Comparison of ENCODE assay signal across 8 cellular contexts in genomic region chr5:141958113-141958512, GRCh38. TPM values are rescaled to one million over a fixed set of nuclear protein-coding genes. Genes with fewer than 3 reads are reported as not detected.
DNase-seq lines count a peak whose midpoint lies in the region; ATAC-seq, FAIRE-seq and TF ChIP-seq lines count a peak whose summit lies in the region.

Gene PCDH12, minus strand, starts transcription at chr5:141958202. Its CDS starts 351 bp downstream, at chr5:141957851.

- H3K23ac ChIP-seq in H1 (ENCODE audit: insufficient read length): no peak within 1 kb of the TSS

- no peaks in the 10 kb centered on the region for H3K79me1 ChIP-seq in H1 (ENCODE audit: low read depth, low read length)

- no peak for ATAC-seq in GM21717 (IDR thresholded peaks at IDR 0.05; ENCODE audit: unreplicated experiment)

- H3K56ac ChIP-seq in H1 (replicated peaks; ENCODE audit: insufficient read length, low read depth, low read length): no peak within 1 kb of the TSS

- no peaks in the 10 kb centered on the region for H3K36me3 ChIP-seq in H1 (ENCODE audit: control insufficient read depth in 2 of 4, insufficient read depth in 4 of 4, low read length in 3 of 4)
- no peaks in the 10 kb centered on the region for H3K36me3 ChIP-seq in HAP-1 (replicated peaks)

- no peak within 1 kb of the TSS for H3K14ac ChIP-seq in H1 (ENCODE audit: insufficient read length)

- TF ChIP-seq POLR2A in H1 (IDR thresholded peaks at IDR 0.05; ENCODE audit: control extremely low read depth in 1 of 2, low read depth in 2 of 2, low read length in 2 of 2): no peak

- H4K5ac ChIP-seq in H1 (ENCODE audit: insufficient read length, low read depth, low read length): no peak within 1 kb of the TSS

- intact Hi-C loops in posterior vena cava (cut with DNase I): loop anchor here (5.0 kb wide), 2 partner anchors 76 to 81 kb away; partner anchors contain the start of gene PCDH1 (in 1 of the 2)

- H2AFZ ChIP-seq in H1 (ENCODE audit: low read length): no peak within 1 kb of the TSS

- no peak within 1 kb of the TSS for H2BK120ac ChIP-seq in H1 (replicated peaks; ENCODE audit: low read depth, low read length)

- H2BK12ac ChIP-seq in H1 (ENCODE audit: low read depth, low read length): peak within 1 kb of the TSS; percentile 94; the same call in 1 of the 2 replicates

- H2BK20ac ChIP-seq in H1 (ENCODE audit: low read length): 0 out of 2 replicates have a peak within 1 kb of the TSS, but pooled peaks have one; percentile 10

- H3K4me3 ChIP-seq in H1 (ENCODE audit: extremely low read depth in 1 of 4, insufficient read depth in 2 of 4, low read depth in 3 of 4, low read length in 4 of 4): no peak within 1 kb of the TSS
- H3K4me3 ChIP-seq in HAP-1: no peak within 1 kb of the TSS

- no peak for TF ChIP-seq RAD21 in H1 (IDR thresholded peaks at IDR 0.05 in 1 of 2, conservative IDR thresholded peaks at IDR 0.05 in 1 of 2; ENCODE audit: low read depth in 2 of 2, low read length in 2 of 2)

- FAIRE-seq in H1 (lab: Jason Lieb, UNC): no peak

- no peak for TF ChIP-seq CTCF in GM10248 (IDR thresholded peaks at IDR 0.05; ENCODE audit: control extremely low read depth, extremely low read depth, low read depth, missing control alignments)
- TF ChIP-seq CTCF in H1 (IDR thresholded peaks at IDR 0.05; ENCODE audit: control extremely low read depth in 1 of 3, insufficient read depth in 1 of 3, low read depth in 1 of 3, low read length in 3 of 3): no peak

- H3K9ac ChIP-seq in H1 (replicated peaks in 1 of 4; ENCODE audit: extremely low read depth in 1 of 4, low read depth in 3 of 4, low read length in 3 of 4): no peak within 1 kb of the TSS

- POLR2A ChIA-PET in GM10248 (lab: Yijun Ruan, JAX) (no interaction called here), H1 (lab: Charles Lee; ENCODE audit: partially characterized antibody) (interaction anchor here (0.6 to 9.2 kb wide), 4 partner anchors 14 to 61 kb away, joined by 3 to 121 read pairs (median 4); partner anchors contain the start of gene DELE1)

- H3K4me1 ChIP-seq in H1 (replicated peaks in 1 of 4; ENCODE audit: control insufficient read depth in 3 of 4, insufficient read depth in 4 of 4, low read length in 3 of 4) (peaks cover 2 to 9% (median 9%) of the 10 kb centered on the region in 4 experiments; a peak in 6 of 7 replicates), HAP-1 (no peaks in the 10 kb centered on the region; the same call in 1 of the 2 replicates)

- WGBS in H1 (ENCODE audit: extremely low coverage in 1 of 2, insufficient coverage in 1 of 2, insufficient read length in 1 of 2, insufficient replicate concordance in 2 of 2, low coverage in 1 of 2, low lambda C conversion rate in 2 of 2, missing lambda C conversion rate in 1 of 2), 2 experiments: 83% methylated on average over 7 of the region's 7 CpGs; no CpG with 5 or more reads in 1 of the 2 experiments

- no peaks in the 10 kb centered on the region for H3K79me2 ChIP-seq in H1 (ENCODE audit: control insufficient read depth in 1 of 2, insufficient read depth in 2 of 2, low read length in 2 of 2)

- no peak within 1 kb of the TSS; the same call in 1 of the 2 replicates for H4K8ac ChIP-seq in H1 (ENCODE audit: extremely low read depth, insufficient read depth, low read length)

- CTCF ChIA-PET in GM10248 (lab: Yijun Ruan, JAX): interaction anchor here (0.9 to 10.0 kb wide), 9 partner anchors 10 to 265 kb away, joined by 3 to 145 read pairs (median 4); partner anchors contain the start of genes DELE1 and RNF14
- CTCF ChIA-PET in H1 (lab: Charles Lee; ENCODE audit: partially characterized antibody): interaction anchor here (0.7 to 13.3 kb wide), 20 partner anchors 11 to 366 kb away, joined by 3 to 324 read pairs (median 4); partner anchors contain the start of genes PCDH1 and RNF14

- H3K27ac ChIP-seq in H1 (ENCODE audit: low read depth, low read length): no peak within 1 kb of the TSS

- no peaks in the 10 kb centered on the region for H3K9me3 ChIP-seq in H1 (ENCODE audit: insufficient read depth in 2 of 2, low read depth in 1 of 2, low read length in 1 of 2)
- no peaks in the 10 kb centered on the region for H3K9me3 ChIP-seq in HAP-1

- DNase-seq in GM10248 (ENCODE audit: extremely low spot score) (peak; percentile 10), NCI-H748 treated with DMSO at 0.1 percent for 48 hours (lab: John Stamatoyannopoulos, UW) (peak; percentile 3), H1 (ENCODE audit: low read depth in 1 of 2, low spot score in 2 of 2) (no peak), posterior vena cava (ENCODE audit: low spot score) (peak; percentile 81), amniotic stem cell (lab: John Stamatoyannopoulos, UW) (no peak), HAP-1 (ENCODE audit: low spot score in 2 of 2) (no peak), NCI-H1092 (lab: John Stamatoyannopoulos, UW) (no peak)

- no peak within 1 kb of the TSS for H3K18ac ChIP-seq in H1 (ENCODE audit: extremely low read depth, low read length)

- no peak for TF ChIP-seq EP300 in H1 (IDR thresholded peaks at IDR 0.05; ENCODE audit: borderline replicate concordance in 1 of 2, low read depth in 2 of 2, low read length in 2 of 2)

- H3K27me3 ChIP-seq in H1 (replicated peaks in 1 of 4; ENCODE audit: control insufficient read depth in 3 of 4, extremely low read depth in 1 of 4, insufficient read depth in 3 of 4, low read length in 3 of 4) (no peaks in the 10 kb centered on the region; a peak in 1 of 7 replicates), HAP-1 (ENCODE audit: low read depth) (no peaks in the 10 kb centered on the region)

- no peak within 1 kb of the TSS for H3K4me2 ChIP-seq in H1 (ENCODE audit: insufficient read depth in 1 of 2, low read depth in 2 of 2, low read length in 2 of 2)

- H3K4ac ChIP-seq in H1 (replicated peaks; ENCODE audit: insufficient read length, low read depth, low read length): no peak within 1 kb of the TSS

- peak within 1 kb of the TSS; percentile 35 for H2BK15ac ChIP-seq in H1 (ENCODE audit: low read length)

- no peak within 1 kb of the TSS; the same call in 1 of the 2 replicates for H2AK5ac ChIP-seq in H1 (ENCODE audit: low read depth, low read length)

- H4K91ac ChIP-seq in H1 (replicated peaks; ENCODE audit: insufficient read length, low read length): no peak within 1 kb of the TSS

- in situ Hi-C loops in HAP-1 (cut with MboI; ENCODE audit: low sequenced_read_pairs): loop anchor here (5.0 kb wide), 1 partner anchor 266 kb away; no protein-coding TSS in a partner anchor

- H3K23me2 ChIP-seq in H1 (ENCODE audit: low read depth, low read length): no peaks in the 10 kb centered on the region

- H4K20me1 ChIP-seq in H1 (replicated peaks in 1 of 2; ENCODE audit: control insufficient read depth in 1 of 2, insufficient read depth in 2 of 2, low read length in 2 of 2): no peaks in the 10 kb centered on the region

- H2BK5ac ChIP-seq in H1 (ENCODE audit: low read depth, low read length): no peak within 1 kb of the TSS

TF ChIP-seq in H1, 55 proteins besides CTCF, POLR2A, EP300 and RAD21:
- TF ChIP-seq SUZ12 (IDR thresholded peaks at IDR 0.05; ENCODE audit: low read length): no peak
- no peak for TF ChIP-seq CHD1 (IDR thresholded peaks at IDR 0.05; ENCODE audit: low read depth, low read length)
- no peak for TF ChIP-seq POLR2AphosphoS5 (IDR thresholded peaks at IDR 0.05; ENCODE audit: low read depth, low read length)

RNA-seq across cellular contexts. Expression of gene PCDH12, which starts in this region (rescaled TPM):
- total RNA-seq in H1 (2021; fragmentation: NEBNext Ultra II Directional; extraction: Animal tissue kit (Norgen Biotek cat#: 25700)): 0.17 and 0.21 TPM in 2 replicates
- polyA plus RNA-seq in H1 (2011; rRNA removed): 0.05 and 0.06 TPM in 2 replicates
- polyA plus RNA-seq in H1 (2011; cell fraction: cytosol; rRNA removed): 0.05 TPM
- 0.26 TPM for polyA plus RNA-seq in H1 (2011; cell fraction: nucleus; rRNA removed)
- polyA plus RNA-seq in H1 (2012, experiment 1 of 2): 0.31 to 0.47 TPM (median 0.35 TPM) in 4 replicates
- polyA plus RNA-seq in H1 (2012, experiment 2 of 2): 0.09 TPM
- polyA plus RNA-seq in H1 (2013, experiment 1 of 2): 0.14 TPM
- polyA plus RNA-seq in H1 (2013, experiment 2 of 2): 0.26 TPM
- 0.06 and 0.49 TPM in 2 replicates for polyA minus RNA-seq in H1 (2011; rRNA and poly(A)+ RNA removed)
- not detected for polyA minus RNA-seq in H1 (2011; cell fraction: cytosol; rRNA and poly(A)+ RNA removed)
- 0.10 TPM for polyA minus RNA-seq in H1 (2011; cell fraction: nucleus; rRNA and poly(A)+ RNA removed)
- total RNA-seq in posterior vena cava: 1 to 10 TPM; 8.7 to 9.3 TPM

Comparison
In these comparisons a context has a peak if more than half of its experiments do, and no peak if none do; other contexts are left out.
1. DNase-seq: peak in GM10248 (single experiment), NCI-H748 treated with DMSO at 0.1 percent for 48 hours (single experiment) and posterior vena cava (single experiment); none in H1 (0 of 2), amniotic stem cell (single experiment), HAP-1 (0 of 2) and NCI-H1092 (single experiment).